ENCODE assay signal across 7 cellular contexts in the genomic region with DNA sequence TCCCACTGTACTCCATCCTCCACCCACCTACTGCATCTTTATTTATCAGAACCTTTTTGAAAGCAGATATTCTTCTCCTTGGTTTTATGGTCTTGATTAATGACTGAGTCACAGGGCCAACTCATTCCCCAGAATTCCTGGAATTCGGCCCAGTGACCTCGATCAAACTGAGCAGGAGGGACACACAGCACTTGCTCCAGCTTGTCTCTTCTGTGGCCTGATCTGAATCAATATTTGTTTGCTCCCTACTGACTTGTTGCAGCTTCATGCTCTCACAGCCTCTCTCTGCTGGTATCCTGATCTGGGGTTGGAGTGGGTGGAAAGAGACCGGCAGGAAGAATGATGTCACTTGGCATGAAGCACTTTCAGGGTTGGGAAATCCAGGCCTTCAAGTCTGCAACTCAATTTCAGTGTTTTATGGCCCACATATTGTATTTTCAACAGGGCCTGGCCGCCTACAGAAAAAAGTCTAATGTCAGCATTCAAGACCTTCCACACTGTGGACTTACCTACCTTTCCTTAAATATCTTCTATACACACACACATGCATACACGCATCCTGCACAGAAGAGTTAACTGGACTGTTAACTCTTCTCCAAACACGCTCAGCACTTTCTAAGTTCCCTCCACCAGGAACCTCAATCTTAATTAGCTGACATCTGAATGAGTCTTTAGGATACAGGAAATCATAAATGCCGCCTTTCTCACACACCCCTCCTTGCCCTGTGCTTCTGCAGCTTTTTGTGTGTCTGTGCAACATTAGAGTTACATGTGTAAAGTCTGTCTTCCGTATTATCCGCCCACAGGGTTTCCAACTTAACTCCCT. TPM values are rescaled to one million over a fixed set of nuclear protein-coding genes. Genes with fewer than 3 reads are reported as not detected.
A peak's percentile ranks its signal among the peaks of the same experiment; 100 is the strongest.
DNase-seq lines count a peak whose midpoint lies in the region; ATAC-seq, FAIRE-seq and TF ChIP-seq lines count a peak whose summit lies in the region.

No MANE protein-coding gene starts in this region.

- H3K9ac ChIP-seq in K562 (ENCODE audit: insufficient read depth in 1 of 2, low read depth in 2 of 2, low read length in 2 of 2): peak overlapping the region in 1 of 2 experiments; percentile 76; a peak in 2 of 4 replicates

- peaks cover 64% of the 10 kb centered on the region; the same call in 2 of the 3 replicates for H3K36me3 ChIP-seq in K562 (ENCODE audit: control insufficient read depth, insufficient read depth, low read length)
- H3K36me3 ChIP-seq in thymus (ENCODE audit: control insufficient read depth, insufficient read depth): no peaks in the 10 kb centered on the region

- H3K79me2 ChIP-seq in K562 (ENCODE audit: control insufficient read depth, insufficient read depth, low read length): peaks cover 96% of the 10 kb centered on the region

- TF ChIP-seq EP300 in K562 (IDR thresholded peaks at IDR 0.05; ENCODE audit: low read length): no peak

- peak overlapping the region in 1 of 10 donors; percentile 3 for H3K4me3 Mint-ChIP-seq in naive thymus-derived CD8-positive, alpha-beta T cell

- H3K4me2 ChIP-seq in K562 (ENCODE audit: insufficient read depth, low read length): peak overlapping the region; percentile 23

- no peak for ATAC-seq in K562
- ATAC-seq in HG03442 (IDR thresholded peaks at IDR 0.05; ENCODE audit: unreplicated experiment): no peak
- no peak for ATAC-seq in naive thymus-derived CD8-positive, alpha-beta T cell

- WGBS in K562 (ENCODE audit: insufficient coverage, low coverage, missing lambda C conversion rate): 54% methylated on average over 9 of the region's 9 CpGs
- WGBS in thymus: 90% methylated on average over 9 of the region's 9 CpGs

- no peak overlapping the region for H2AFZ ChIP-seq in K562 (ENCODE audit: low read depth, low read length)

- no peak overlapping the region for H3K4me3 ChIP-seq in K562
- no peak overlapping the region for H3K4me3 ChIP-seq in thymus (ENCODE audit: low read length)

- peak; percentile 6 for FAIRE-seq in K562 (lab: Jason Lieb, UNC)

- no peaks in the 10 kb centered on the region for H3K9me3 Mint-ChIP-seq in naive thymus-derived CD8-positive, alpha-beta T cell

- H3K27me3 ChIP-seq in K562 (ENCODE audit: control insufficient read depth in 2 of 2, insufficient read depth in 2 of 2, low read length in 2 of 2) (no peaks in the 10 kb centered on the region), thymus (ENCODE audit: control insufficient read depth, insufficient read depth) (peaks cover 6% of the 10 kb centered on the region)

- POLR2A ChIA-PET in K562 (lab: Yijun Ruan, JAX): interaction anchor here (0.6 to 5.6 kb wide), 5 partner anchors 8 to 85 kb away, joined by 3 to 38 read pairs (median 3); partner anchors contain the start of gene ICE2
- POLR2A ChIA-PET in naive thymus-derived CD8-positive, alpha-beta T cell (lab: Charles Lee): no interaction called here

- peaks cover 0 to 10% (median 0%) of the 10 kb centered on the region in 5 donors for H3K27me3 Mint-ChIP-seq in naive thymus-derived CD8-positive, alpha-beta T cell

- H3K4me1 Mint-ChIP-seq in naive thymus-derived CD8-positive, alpha-beta T cell: peaks cover 11 to 82% (median 21%) of the 10 kb centered on the region in 4 donors

- H3K9me3 ChIP-seq in K562 (replicated peaks; ENCODE audit: control insufficient read depth, insufficient read depth, low read depth, low read length) (no peaks in the 10 kb centered on the region), thymus (ENCODE audit: control insufficient read depth) (no peaks in the 10 kb centered on the region)

- H3K9me1 ChIP-seq in K562 (ENCODE audit: control insufficient read depth, insufficient read depth, low read length): peaks cover 14% of the 10 kb centered on the region

- CTCF ChIA-PET in K562 (lab: Yijun Ruan, JAX; ENCODE audit: low intra/inter-chr PET ratio): no interaction called here

- H3K27ac ChIP-seq in K562 (ENCODE audit: extremely low read depth, low read depth, low read length): peak overlapping the region; percentile 46; the same call in 1 of the 3 replicates
- H3K27ac ChIP-seq in thymus (ENCODE audit: low read depth): peak overlapping the region; percentile 84

- peaks cover 69% of the 10 kb centered on the region for H4K20me1 ChIP-seq in K562 (replicated peaks; ENCODE audit: control insufficient read depth, insufficient read depth, low read length)

- no peak for TF ChIP-seq POLR2A in K562 (conservative IDR thresholded peaks at IDR 0.05)

- no TSS peak for BruUV-seq in K562 (replicated peaks; lab: Mats Ljungman, UMichigan)

- H3K27ac Mint-ChIP-seq in naive thymus-derived CD8-positive, alpha-beta T cell: peak overlapping the region in 4 of 10 donors; percentile 0 to 68 (median 51)

- no peak for TF ChIP-seq CTCF in K562 (IDR thresholded peaks at IDR 0.05 in 2 of 3, conservative IDR thresholded peaks at IDR 0.05 in 1 of 3; ENCODE audit: insufficient read depth in 2 of 3, low read depth in 1 of 3, low read length in 3 of 3)

- no peaks in the 10 kb centered on the region for H3K36me3 Mint-ChIP-seq in naive thymus-derived CD8-positive, alpha-beta T cell

- DNase-seq in GM03348 (ENCODE audit: low spot score) (peak; percentile 69), NCI-H1694 (lab: John Stamatoyannopoulos, UW) (peak; percentile 9), K562 (ENCODE audit: extremely low read depth in 1 of 4, low spot score in 3 of 4) (peak in 3 of 4 experiments; percentile 27 to 59 (median 41)), kidney tubule cell (ENCODE audit: low spot score) (peak; percentile 99)
- DNase-seq in naive thymus-derived CD8-positive, alpha-beta T cell: no peak

- intact Hi-C loops in K562 (cut with micrococcal nuclease): no loop called here

- H3K4me1 ChIP-seq in K562 (replicated peaks in 1 of 2; ENCODE audit: control insufficient read depth in 2 of 2, insufficient read depth in 2 of 2, low read length in 2 of 2): peaks cover 23 to 37% of the 10 kb centered on the region in 2 experiments
- no peaks in the 10 kb centered on the region for H3K4me1 ChIP-seq in thymus (ENCODE audit: control insufficient read depth, insufficient read depth, low read length)

- in situ Hi-C loops in K562 (cut with MboI): no loop called here

- TF ChIP-seq RAD21 in K562 (CRISPR knock-in tag; conservative IDR thresholded peaks at IDR 0.05 in 1 of 2, IDR thresholded peaks at IDR 0.05 in 1 of 2): no peak

TF ChIP-seq in K562, 482 proteins besides CTCF, POLR2A, EP300 and RAD21 (continues in another document):
- TF ChIP-seq FOSL1 (tag; conservative IDR thresholded peaks at IDR 0.05) (peak; percentile 76), PML (IDR thresholded peaks at IDR 0.05; ENCODE audit: low read length) (0 out of 2 replicates have a peak, but pooled peaks have one; percentile 44), JUN (IDR thresholded peaks at IDR 0.05; ENCODE audit: borderline replicate concordance, low read depth, low read length) (peak; percentile 60), JUN (CRISPR knock-in tag; IDR thresholded peaks at IDR 0.05; ENCODE audit: borderline replicate concordance) (no peak), CEBPG (CRISPR knock-in tag; IDR thresholded peaks at IDR 0.05) (no peak), CEBPG (tag; conservative IDR thresholded peaks at IDR 0.05 in 1 of 2, IDR thresholded peaks at IDR 0.05 in 1 of 2) (peak; percentile 77 to 80), ATF7 (IDR thresholded peaks at IDR 0.05) (peak; percentile 55; the same call in 1 of the 2 replicates), C11orf30 (IDR thresholded peaks at IDR 0.05; ENCODE audit: low read depth) (peak; percentile 18; the same call in 1 of the 2 replicates), EGR1 (conservative IDR thresholded peaks at IDR 0.05) (peak; percentile 82), ATF3 (IDR thresholded peaks at IDR 0.05) (peak; percentile 78), ATF3 (CRISPR knock-in tag; conservative IDR thresholded peaks at IDR 0.05) (no peak), ZBTB7A (IDR thresholded peaks at IDR 0.05; ENCODE audit: borderline replicate concordance, control insufficient read depth, low read depth, low read length) (no peak), CREM (IDR thresholded peaks at IDR 0.05; ENCODE audit: low read depth) (peak; percentile 33; the same call in 1 of the 2 replicates), ZFP36 (IDR thresholded peaks at IDR 0.05; ENCODE audit: low read depth, low read length, partially characterized antibody) (peak; percentile 9), JUND (IDR thresholded peaks at IDR 0.05; ENCODE audit: borderline replicate concordance, low read depth, low read length) (peak; percentile 59), JUND (tag; IDR thresholded peaks at IDR 0.05; ENCODE audit: borderline replicate concordance, low read depth, low read length) (peak; percentile 47; the same call in 1 of the 3 replicates)

RNA-seq across cellular contexts. Expression of gene ANXA2, which starts 4.6 kb away (rescaled TPM):
- 164 and 212 TPM in 2 replicates for total RNA-seq in K562 (2011; cell fraction: chromatin; rRNA removed; ENCODE audit: low replicate concordance)
- total RNA-seq in K562 (2011; cell fraction: nucleolus; rRNA removed): 137 and 142 TPM in 2 replicates
- total RNA-seq in K562 (2011; cell fraction: nucleoplasm; rRNA removed): 205 and 289 TPM in 2 replicates
- 348 and 357 TPM in 2 replicates for total RNA-seq in K562 (2014; rRNA removed)
- 452 and 478 TPM in 2 replicates for total RNA-seq in K562 (2014; rRNA removed; fragmentation: Illumina TruSeq; extraction: Trizol)
- total RNA-seq in K562 (2015; rRNA removed; fragmentation: Illumina TruSeq; extraction: Trizol): 361 and 377 TPM in 2 replicates
- total RNA-seq in K562 (2021): 298 and 301 TPM in 2 replicates
- 505 and 549 TPM in 2 replicates for polyA plus RNA-seq in K562 (2011; rRNA removed)
- 382 and 535 TPM in 2 replicates for polyA plus RNA-seq in K562 (2011; cell fraction: cytosol; rRNA removed)
- 156 and 264 TPM in 2 replicates for polyA plus RNA-seq in K562 (2011; cell fraction: nucleus; rRNA removed)
- 225 and 402 TPM in 2 replicates for polyA plus RNA-seq in K562 (2012)
- polyA plus RNA-seq in K562 (2014; fragmentation: Illumina TruSeq; extraction: Trizol): 545 and 579 TPM in 2 replicates
- 1,000 to 10,000 TPM in 1 of 2 experiments, 100 to 1,000 TPM in 1; 826 to 1,102 TPM for polyA plus RNA-seq in K562 (2014; fragmentation: Nextera tagmentation; extraction: Ambion mirVana)
- polyA plus RNA-seq in K562 (2014; rRNA removed): 451 and 471 TPM in 2 replicates
- polyA minus RNA-seq in K562 (2011; rRNA and poly(A)+ RNA removed): 663 and 682 TPM in 2 replicates
- 189 and 192 TPM in 2 replicates for polyA minus RNA-seq in K562 (2011; cell fraction: cytosol; rRNA and poly(A)+ RNA removed)
- 71.9 and 132 TPM in 2 replicates for polyA minus RNA-seq in K562 (2011; cell fraction: nucleus; rRNA and poly(A)+ RNA removed)
- polyA plus RNA-seq in thymus: 623 TPM
- total RNA-seq in naive thymus-derived CD8-positive, alpha-beta T cell: 10 to 100 TPM; 19.7 to 19.8 TPM
- polyA plus RNA-seq in naive thymus-derived CD8-positive, alpha-beta T cell: 100 to 1,000 TPM in 1 of 3 donors, 10 to 100 TPM in 2; 12.2 to 159 (median 22.9) TPM

Comparison
In these comparisons a context has a peak if more than half of its experiments do, and no peak if none do; other contexts are left out.
1. DNase-seq: peak in GM03348 (single experiment), NCI-H1694 (single experiment), K562 (3 of 4) and kidney tubule cell (single experiment); none in naive thymus-derived CD8-positive, alpha-beta T cell (0 of 10).